In the genomic region with DNA sequence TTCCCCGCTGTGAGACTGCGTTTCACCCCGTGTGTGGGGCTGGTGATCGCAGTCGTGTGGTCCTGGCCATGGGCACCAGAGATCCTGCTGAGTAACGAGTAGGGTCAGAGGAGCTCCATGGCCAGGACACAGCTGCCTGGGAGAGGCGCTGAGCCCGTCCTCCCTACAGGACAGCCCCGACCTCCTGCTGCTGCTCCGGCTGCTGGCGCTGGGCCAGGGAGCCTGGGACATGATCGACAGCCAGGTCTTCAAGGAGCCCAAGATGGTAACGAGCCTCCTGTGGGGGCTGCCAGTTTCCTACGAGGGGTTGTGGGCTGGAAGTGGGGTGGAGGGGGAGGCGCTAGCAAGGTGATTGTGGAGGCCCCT, we compare ENCODE assay signal across 33 cellular contexts. TPM values are rescaled to one million over a fixed set of nuclear protein-coding genes. Genes with fewer than 3 reads are reported as not detected.
"Had no signal": no experiment of that assay in that cellular context is flagged by ENCODE, and none has a peak within 500 bp of the region (broad histone marks: within the 10 kb centered on the region; RNA-seq: fewer than 3 reads in every experiment).

No MANE protein-coding gene starts in this region.

- H3K27me3 ChIP-seq: breast epithelium, dorsolateral prefrontal cortex, sigmoid colon had no signal

- ATAC-seq: activated CD4-positive, alpha-beta T cell treated with anti-CD3 and anti-CD28 coated beads for 36 hours; effector memory CD8-positive, alpha-beta T cell; esophagus mucosa; WTC11 had no signal

- H3K36me3 ChIP-seq: breast epithelium had no signal

- H3K4me3 ChIP-seq: breast epithelium, dorsolateral prefrontal cortex, sigmoid colon, smooth muscle cell, thoracic aorta had no signal

- DNase-seq: activated CD4-positive, alpha-beta T cell treated with anti-CD3 and anti-CD28 coated beads for 36 hours; activated CD4-positive, alpha-beta T cell treated with anti-CD3 and anti-CD28 coated beads, Interleukin-2, amount 50 U/mL, for 4 hours; activated CD8-positive, alpha-beta memory T cell treated with anti-CD3 and anti-CD28 coated beads, Interleukin-2, amount 50 U/mL, for 48 hours; activated naive CD4-positive, alpha-beta T cell treated with anti-CD3 and anti-CD28 coated beads for 36 hours; activated naive CD8-positive, alpha-beta T cell treated with anti-CD3 and anti-CD28 coated beads, Interleukin-2, amount 10 ng/mL, durations not matched to agents 7 days and 5 days; activated T-cell treated with anti-CD3 and anti-CD28 coated beads, Interleukin-2, amount 50 U/mL, for 48 hours; amniotic stem cell; dorsolateral prefrontal cortex; effector memory CD8-positive, alpha-beta T cell; foreskin melanocyte; glutamatergic neuron; hippocampal formation; naive B cell; sigmoid colon; stimulated activated CD4-positive, alpha-beta T cell treated with anti-CD3 and anti-CD28 coated beads, Interleukin-4, amount 100 ng/mL, for 1 hour; stimulated activated naive CD4-positive, alpha-beta T cell treated with Interleukin-2 at 50 U/mL for 16 hours; T-helper 9 cell had no signal

- H3K9me3 ChIP-seq: breast epithelium, sigmoid colon, thoracic aorta had no signal

- H3K4me2 ChIP-seq: smooth muscle cell had no signal

- H3K27ac ChIP-seq: breast epithelium, dorsolateral prefrontal cortex, sigmoid colon, thoracic aorta had no signal

RNA-seq across cellular contexts. Expression of a gene that starts 15.1 kb away (rescaled TPM):
- total RNA-seq: activated CD4-positive, alpha-beta T cell treated with anti-CD3 and anti-CD28 coated beads for 36 hours; activated CD8-positive, alpha-beta memory T cell treated with anti-CD3 and anti-CD28 coated beads for 36 hours; activated naive CD4-positive, alpha-beta T cell treated with anti-CD3 and anti-CD28 coated beads for 36 hours; activated naive CD8-positive, alpha-beta T cell treated with anti-CD3 and anti-CD28 coated beads, Interleukin-2, amount 10 ng/mL, durations not matched to agents 7 days and 5 days; breast epithelium; dorsolateral prefrontal cortex; endothelial cell of umbilical vein; esophagus mucosa; lower leg skin; mesenteric fat pad; mucosa of gallbladder; posterior vena cava; renal cortical epithelial cell; sigmoid colon; smooth muscle cell; thoracic aorta; ureter had no signal
- polyA plus RNA-seq: endothelial cell of umbilical vein, neural cell, sigmoid colon, smooth muscle cell had no signal

RNA-seq across cellular contexts. Expression of a gene that starts 35.4 kb away (rescaled TPM):
- total RNA-seq: activated CD4-positive, alpha-beta T cell treated with anti-CD3 and anti-CD28 coated beads for 36 hours; activated CD8-positive, alpha-beta memory T cell treated with anti-CD3 and anti-CD28 coated beads for 36 hours; activated naive CD4-positive, alpha-beta T cell treated with anti-CD3 and anti-CD28 coated beads for 36 hours; activated naive CD8-positive, alpha-beta T cell treated with anti-CD3 and anti-CD28 coated beads, Interleukin-2, amount 10 ng/mL, durations not matched to agents 7 days and 5 days; breast epithelium; endothelial cell of umbilical vein; mesenteric fat pad; omental fat pad; posterior vena cava; renal cortical epithelial cell; sigmoid colon; smooth muscle cell; T-helper 1 cell treated with Interleukin-12 subunit alpha and Interleukin-12 subunit beta and Interleukin-4 antibody, amounts not matched to agents 30 ng/mL and 1 ng/mL, for 36 hours; ureter had no signal
- polyA plus RNA-seq: endothelial cell of umbilical vein, sigmoid colon, smooth muscle cell had no signal
